In the genomic region with DNA sequence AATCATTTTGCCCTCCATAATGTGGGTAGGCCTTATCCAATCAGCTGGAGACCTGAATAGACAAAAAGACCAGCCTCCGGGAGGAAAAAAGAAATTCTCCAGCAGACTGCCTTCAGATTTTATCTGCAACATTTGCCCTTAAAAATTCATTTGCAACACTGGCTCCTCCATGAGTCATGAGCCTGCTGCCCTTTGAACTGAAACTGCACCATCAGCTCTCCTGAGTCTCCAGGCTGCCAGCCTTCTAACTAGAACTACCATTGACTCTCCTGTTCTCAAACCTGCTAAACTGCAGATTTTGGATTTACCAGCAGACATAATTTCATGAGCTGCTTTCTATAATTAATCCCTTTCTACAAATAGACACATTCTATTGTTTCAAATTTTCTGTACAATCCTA, we compare ENCODE assay signal across 16 cellular contexts.
DNase-seq lines count a peak whose midpoint lies in the region; ATAC-seq and TF ChIP-seq lines count a peak whose summit lies in the region.
"Had no signal": no experiment of that assay in that cellular context is flagged by ENCODE, and none has a peak within 500 bp of the region (broad histone marks: within the 10 kb centered on the region; RNA-seq: fewer than 3 reads in every experiment).

No MANE protein-coding gene starts in this region.

- peak; percentile 22 for DNase-seq in T-helper 2 cell treated with Interferon-gamma antibody and Interleukin-4, amounts not matched to agents 5 μg/mL and 100 μg/mL, for 36 hours (ENCODE audit: low spot score)
- no peak for DNase-seq in T-helper 2 cell
- peak; percentile 46 for DNase-seq in NCI-H69 (lab: John Stamatoyannopoulos, UW)
- peak; percentile 50 for DNase-seq in epithelial cell of esophagus (ENCODE audit: low read depth)
- DNase-seq in mucosa of descending colon = no peak
- no peak for DNase-seq in GM23338 (ENCODE audit: low spot score)
- no peak for DNase-seq in tibial nerve (ENCODE audit: low spot score in 2 of 2)
- DNase-seq: activated T-cell treated with anti-CD3 and anti-CD28 coated beads, Interleukin-2, amount 50 U/mL, for 4 hours; DMS153; NCI-H1092; NCI-H510A; stimulated activated CD8-positive, alpha-beta memory T cell treated with anti-CD3 and anti-CD28 coated beads, Interleukin-4, amount 100 ng/mL, for 48 hours had no signal

- no peak for TF ChIP-seq EP300 in tibial nerve (IDR thresholded peaks at IDR 0.05)

- no peak overlapping the region for H3K27ac Mint-ChIP-seq in T-helper 2 cell treated with Interferon-gamma antibody and Interleukin-4, amounts not matched to agents 5 μg/mL and 100 μg/mL, for 36 hours
- H3K27ac Mint-ChIP-seq in GM23338 = no peak overlapping the region
- H3K27ac Mint-ChIP-seq: mesothelial cell of epicardium had no signal

- H3K4me3 Mint-ChIP-seq in T-helper 2 cell treated with Interferon-gamma antibody and Interleukin-4, amounts not matched to agents 5 μg/mL and 100 μg/mL, for 36 hours = no peak overlapping the region
- H3K4me3 Mint-ChIP-seq in GM23338 = no peak overlapping the region
- H3K4me3 Mint-ChIP-seq: activated T-cell treated with anti-CD3 and anti-CD28 coated beads, Interleukin-2, amount 50 U/mL, for 4 hours; mesothelial cell of epicardium had no signal

- no peaks in the 10 kb centered on the region for H4K20me1 ChIP-seq in GM23338 (replicated peaks; ENCODE audit: insufficient read depth)

- H3F3A ChIP-seq in GM23338 (replicated peaks; ENCODE audit: low read depth) = no peaks in the 10 kb centered on the region

- H3K36me3 ChIP-seq in mucosa of descending colon (ENCODE audit: low read depth) = no peaks in the 10 kb centered on the region
- no peaks in the 10 kb centered on the region for H3K36me3 ChIP-seq in GM23338 (ENCODE audit: insufficient read depth)
- H3K36me3 ChIP-seq in tibial nerve = no peaks in the 10 kb centered on the region

- H3K27me3 ChIP-seq in GM23338 (ENCODE audit: insufficient read depth) (no peaks in the 10 kb centered on the region), tibial nerve (no peaks in the 10 kb centered on the region)

- H3K36me3 Mint-ChIP-seq in T-helper 2 cell treated with Interferon-gamma antibody and Interleukin-4, amounts not matched to agents 5 μg/mL and 100 μg/mL, for 36 hours (ENCODE audit: low read depth) = peaks cover 3% of the 10 kb centered on the region
- no peaks in the 10 kb centered on the region for H3K36me3 Mint-ChIP-seq in GM23338 (ENCODE audit: low read depth)

- H3K4me1 Mint-ChIP-seq in T-helper 2 cell treated with Interferon-gamma antibody and Interleukin-4, amounts not matched to agents 5 μg/mL and 100 μg/mL, for 36 hours (ENCODE audit: low read depth) = peaks cover 15% of the 10 kb centered on the region
- no peaks in the 10 kb centered on the region for H3K4me1 Mint-ChIP-seq in GM23338
- H3K4me1 Mint-ChIP-seq: mesothelial cell of epicardium had no signal

- TF ChIP-seq POLR2A in tibial nerve (IDR thresholded peaks at IDR 0.05) = no peak

- H3K4me3 ChIP-seq in epithelial cell of esophagus (ENCODE audit: low read length) (no peak overlapping the region), mucosa of descending colon (no peak overlapping the region), GM23338 (no peak overlapping the region), tibial nerve (no peak overlapping the region)
- H3K4me3 ChIP-seq: GM12878 had no signal

- H3K79me2 ChIP-seq in GM23338 (replicated peaks; ENCODE audit: insufficient read depth) = no peaks in the 10 kb centered on the region

- no peak overlapping the region for H3K4me2 ChIP-seq in GM23338

- ATAC-seq in mucosa of descending colon (peak; percentile 77), GM23338 (no peak), GM19023 (IDR thresholded peaks at IDR 0.05; ENCODE audit: unreplicated experiment) (no peak)
- ATAC-seq: activated T-cell treated with anti-CD3 and anti-CD28 coated beads, Interleukin-2, amount 50 U/mL, for 4 hours; GM12878; Right ventricle myocardium inferior had no signal

- H2AFZ ChIP-seq in GM23338 = no peak overlapping the region

- H3K27ac ChIP-seq in GM23338 (ENCODE audit: low read depth) (no peak overlapping the region), tibial nerve (no peak overlapping the region)

- H3K9me3 ChIP-seq in mucosa of descending colon (no peaks in the 10 kb centered on the region), tibial nerve (no peaks in the 10 kb centered on the region)

- H3K9me3 Mint-ChIP-seq in T-helper 2 cell treated with Interferon-gamma antibody and Interleukin-4, amounts not matched to agents 5 μg/mL and 100 μg/mL, for 36 hours = no peaks in the 10 kb centered on the region
- no peaks in the 10 kb centered on the region for H3K9me3 Mint-ChIP-seq in GM23338
- H3K9me3 Mint-ChIP-seq: activated T-cell treated with anti-CD3 and anti-CD28 coated beads, Interleukin-2, amount 50 U/mL, for 4 hours; mesothelial cell of epicardium had no signal

- WGBS in tibial nerve, 2 donors = 72 to 92% methylated on average over 1 of the region's 1 CpG

- H3K27me3 Mint-ChIP-seq in T-helper 2 cell treated with Interferon-gamma antibody and Interleukin-4, amounts not matched to agents 5 μg/mL and 100 μg/mL, for 36 hours (ENCODE audit: low read depth) = peaks cover 2% of the 10 kb centered on the region
- no peaks in the 10 kb centered on the region for H3K27me3 Mint-ChIP-seq in GM23338 (ENCODE audit: insufficient read depth, low read depth, poor library complexity)

- no peak for TF ChIP-seq CTCF in epithelial cell of esophagus (IDR thresholded peaks at IDR 0.05; ENCODE audit: insufficient read depth, low read depth, low read length, missing control alignments)
- no peak for TF ChIP-seq CTCF in mucosa of descending colon (IDR thresholded peaks at IDR 0.05)
- no peak for TF ChIP-seq CTCF in GM23338 (conservative IDR thresholded peaks at IDR 0.05; ENCODE audit: low read depth in 2 of 2)
- no peak for TF ChIP-seq CTCF in tibial nerve (IDR thresholded peaks at IDR 0.05)

- intact Hi-C loops in mucosa of descending colon (cut with DNase I, micrococcal nuclease) = no loop called here

- H3K9me2 ChIP-seq in GM23338 (ENCODE audit: insufficient read depth) = no peaks in the 10 kb centered on the region

- no peaks in the 10 kb centered on the region for H3K4me1 ChIP-seq in mucosa of descending colon (ENCODE audit: low read depth)
- no peaks in the 10 kb centered on the region for H3K4me1 ChIP-seq in GM23338 (ENCODE audit: insufficient read depth)
- H3K4me1 ChIP-seq in tibial nerve = no peaks in the 10 kb centered on the region

TF ChIP-seq in GM23338, 12 proteins besides CTCF, POLR2A, EP300 and RAD21 (continues in another document):
- TF ChIP-seq CREB1 (CRISPR knock-in tag; IDR thresholded peaks at IDR 0.05; ENCODE audit: low read depth) (no peak), STAT1 (IDR thresholded peaks at IDR 0.05; ENCODE audit: unreplicated experiment) (no peak)
- TF ChIP-seq, protein P1, sequence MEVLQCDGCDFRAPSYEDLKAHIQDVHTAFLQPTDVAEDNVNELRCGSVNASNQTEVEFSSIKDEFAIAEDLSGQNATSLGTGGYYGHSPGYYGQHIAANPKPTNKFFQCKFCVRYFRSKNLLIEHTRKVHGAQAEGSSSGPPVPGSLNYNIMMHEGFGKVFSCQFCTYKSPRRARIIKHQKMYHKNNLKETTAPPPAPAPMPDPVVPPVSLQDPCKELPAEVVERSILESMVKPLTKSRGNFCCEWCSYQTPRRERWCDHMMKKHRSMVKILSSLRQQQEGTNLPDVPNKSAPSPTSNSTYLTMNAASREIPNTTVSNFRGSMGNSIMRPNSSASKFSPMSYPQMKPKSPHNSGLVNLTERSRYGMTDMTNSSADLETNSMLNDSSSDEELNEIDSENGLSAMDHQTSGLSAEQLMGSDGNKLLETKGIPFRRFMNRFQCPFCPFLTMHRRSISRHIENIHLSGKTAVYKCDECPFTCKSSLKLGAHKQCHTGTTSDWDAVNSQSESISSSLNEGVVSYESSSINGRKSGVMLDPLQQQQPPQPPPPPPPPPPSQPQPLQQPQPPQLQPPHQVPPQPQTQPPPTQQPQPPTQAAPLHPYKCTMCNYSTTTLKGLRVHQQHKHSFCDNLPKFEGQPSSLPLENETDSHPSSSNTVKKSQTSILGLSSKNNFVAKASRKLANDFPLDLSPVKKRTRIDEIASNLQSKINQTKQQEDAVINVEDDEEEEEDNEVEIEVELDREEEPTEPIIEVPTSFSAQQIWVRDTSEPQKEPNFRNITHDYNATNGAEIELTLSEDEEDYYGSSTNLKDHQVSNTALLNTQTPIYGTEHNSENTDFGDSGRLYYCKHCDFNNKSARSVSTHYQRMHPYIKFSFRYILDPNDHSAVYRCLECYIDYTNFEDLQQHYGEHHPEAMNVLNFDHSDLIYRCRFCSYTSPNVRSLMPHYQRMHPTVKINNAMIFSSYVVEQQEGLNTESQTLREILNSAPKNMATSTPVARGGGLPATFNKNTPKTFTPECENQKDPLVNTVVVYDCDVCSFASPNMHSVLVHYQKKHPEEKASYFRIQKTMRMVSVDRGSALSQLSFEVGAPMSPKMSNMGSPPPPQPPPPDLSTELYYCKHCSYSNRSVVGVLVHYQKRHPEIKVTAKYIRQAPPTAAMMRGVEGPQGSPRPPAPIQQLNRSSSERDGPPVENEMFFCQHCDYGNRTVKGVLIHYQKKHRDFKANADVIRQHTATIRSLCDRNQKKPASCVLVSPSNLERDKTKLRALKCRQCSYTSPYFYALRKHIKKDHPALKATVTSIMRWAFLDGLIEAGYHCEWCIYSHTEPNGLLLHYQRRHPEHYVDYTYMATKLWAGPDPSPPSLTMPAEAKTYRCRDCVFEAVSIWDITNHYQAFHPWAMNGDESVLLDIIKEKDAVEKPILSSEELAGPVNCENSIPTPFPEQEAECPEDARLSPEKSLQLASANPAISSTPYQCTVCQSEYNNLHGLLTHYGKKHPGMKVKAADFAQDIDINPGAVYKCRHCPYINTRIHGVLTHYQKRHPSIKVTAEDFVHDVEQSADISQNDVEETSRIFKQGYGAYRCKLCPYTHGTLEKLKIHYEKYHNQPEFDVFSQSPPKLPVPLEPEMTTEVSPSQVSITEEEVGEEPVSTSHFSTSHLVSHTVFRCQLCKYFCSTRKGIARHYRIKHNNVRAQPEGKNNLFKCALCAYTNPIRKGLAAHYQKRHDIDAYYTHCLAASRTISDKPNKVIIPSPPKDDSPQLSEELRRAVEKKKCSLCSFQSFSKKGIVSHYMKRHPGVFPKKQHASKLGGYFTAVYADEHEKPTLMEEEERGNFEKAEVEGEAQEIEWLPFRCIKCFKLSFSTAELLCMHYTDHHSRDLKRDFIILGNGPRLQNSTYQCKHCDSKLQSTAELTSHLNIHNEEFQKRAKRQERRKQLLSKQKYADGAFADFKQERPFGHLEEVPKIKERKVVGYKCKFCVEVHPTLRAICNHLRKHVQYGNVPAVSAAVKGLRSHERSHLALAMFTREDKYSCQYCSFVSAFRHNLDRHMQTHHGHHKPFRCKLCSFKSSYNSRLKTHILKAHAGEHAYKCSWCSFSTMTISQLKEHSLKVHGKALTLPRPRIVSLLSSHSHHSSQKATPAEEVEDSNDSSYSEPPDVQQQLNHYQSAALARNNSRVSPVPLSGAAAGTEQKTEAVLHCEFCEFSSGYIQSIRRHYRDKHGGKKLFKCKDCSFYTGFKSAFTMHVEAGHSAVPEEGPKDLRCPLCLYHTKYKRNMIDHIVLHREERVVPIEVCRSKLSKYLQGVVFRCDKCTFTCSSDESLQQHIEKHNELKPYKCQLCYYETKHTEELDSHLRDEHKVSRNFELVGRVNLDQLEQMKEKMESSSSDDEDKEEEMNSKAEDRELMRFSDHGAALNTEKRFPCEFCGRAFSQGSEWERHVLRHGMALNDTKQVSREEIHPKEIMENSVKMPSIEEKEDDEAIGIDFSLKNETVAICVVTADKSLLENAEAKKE (CRISPR knock-in tag; IDR thresholded peaks at IDR 0.05) = no peak

Comparison
In these comparisons a context has a peak if more than half of its experiments do, and no peak if none do; other contexts are left out.
1. DNase-seq: peak in T-helper 2 cell treated with Interferon-gamma antibody and Interleukin-4, amounts not matched to agents 5 μg/mL and 100 μg/mL, for 36 hours (single experiment), NCI-H69 (single experiment) and epithelial cell of esophagus (single experiment); none in T-helper 2 cell (0 of 5), mucosa of descending colon (0 of 3), GM23338 (single experiment) and tibial nerve (0 of 2).